ENCODE assay signal across 19 cellular contexts in genomic region chr19:19204181-19204580, GRCh38. TPM values are rescaled to one million over a fixed set of nuclear protein-coding genes. Genes with fewer than 3 reads are reported as not detected.
DNase-seq lines count a peak whose midpoint lies in the region; ATAC-seq, FAIRE-seq and TF ChIP-seq lines count a peak whose summit lies in the region.
"Had no signal": no experiment of that assay in that cellular context is flagged by ENCODE, and none has a peak within 500 bp of the region (broad histone marks: within the 10 kb centered on the region; RNA-seq: fewer than 3 reads in every experiment).

No MANE protein-coding gene starts in this region.

- no peak for ATAC-seq in HG02759 (IDR thresholded peaks at IDR 0.05; ENCODE audit: unreplicated experiment)

- H3K36me3 Mint-ChIP-seq in T-helper 1 cell treated with Interleukin-12 subunit alpha and Interleukin-12 subunit beta and Interleukin-4 antibody, amounts not matched to agents 30 μg/mL and 1 μg/mL, for 36 hours (ENCODE audit: low read depth): peaks cover 15% of the 10 kb centered on the region
- H3K36me3 Mint-ChIP-seq in astrocyte (ENCODE audit: low read depth, unreplicated experiment): peaks cover 13% of the 10 kb centered on the region
- peaks cover 8% of the 10 kb centered on the region for H3K36me3 Mint-ChIP-seq in nephron (ENCODE audit: low read depth)

- TF ChIP-seq CTCF in GM12873 (IDR thresholded peaks at IDR 0.05; ENCODE audit: insufficient read depth, low read depth, low read length, missing control alignments) (peak; percentile 13), astrocyte (IDR thresholded peaks at IDR 0.05; ENCODE audit: insufficient read depth, low read depth, low read length) (no peak), nephron (IDR thresholded peaks at IDR 0.05; ENCODE audit: unreplicated experiment in 3 of 3) (no peak)

- H3K27ac ChIP-seq in astrocyte (ENCODE audit: low read depth, low read length): no peak overlapping the region

- H3K9me3 ChIP-seq in astrocyte (ENCODE audit: insufficient read depth, low read depth, low read length): no peaks in the 10 kb centered on the region
- H3K9me3 ChIP-seq: A549, ovary had no signal

- no peak overlapping the region for H3K4me3 ChIP-seq in astrocyte (ENCODE audit: insufficient read depth, low read depth, low read length)

- no peaks in the 10 kb centered on the region for H3K36me3 ChIP-seq in astrocyte (ENCODE audit: insufficient read depth, low read length)
- H3K36me3 ChIP-seq: ovary had no signal

- no peak overlapping the region for H3K9ac ChIP-seq in astrocyte (ENCODE audit: low read length)

- H3K4me2 ChIP-seq in astrocyte (ENCODE audit: low read length): no peak overlapping the region

- H3K4me1 Mint-ChIP-seq in T-helper 1 cell treated with Interleukin-12 subunit alpha and Interleukin-12 subunit beta and Interleukin-4 antibody, amounts not matched to agents 30 μg/mL and 1 μg/mL, for 36 hours (ENCODE audit: low read depth): peaks cover 22% of the 10 kb centered on the region
- H3K4me1 Mint-ChIP-seq in astrocyte (ENCODE audit: low read depth, unreplicated experiment): no peaks in the 10 kb centered on the region
- peaks cover 13% of the 10 kb centered on the region for H3K4me1 Mint-ChIP-seq in nephron

- H2AFZ ChIP-seq in astrocyte (ENCODE audit: low read depth, low read length): no peak overlapping the region

- DNase-seq in T-helper 1 cell: no peak
- DNase-seq in astrocyte (ENCODE audit: low read depth): no peak
- DNase-seq in NCI-H1417 treated with DMSO at 0.1 percent for 48 hours (lab: John Stamatoyannopoulos, UW): no peak
- DNase-seq in OCI-M2 (lab: John Stamatoyannopoulos, UW; ENCODE audit: unreplicated experiment): no peak
- DNase-seq: activated effector memory CD4-positive, alpha-beta T cell treated with Interleukin-2 at 50 U/mL for 16 hours; central memory CD4-positive, alpha-beta T cell; DMS79; hypothalamus; NCI-H2029 treated with DMSO at 0.1 percent for 48 hours; NCI-H774; trophoblast cell had no signal

- H3K27ac Mint-ChIP-seq in T-helper 1 cell treated with Interleukin-12 subunit alpha and Interleukin-12 subunit beta and Interleukin-4 antibody, amounts not matched to agents 30 μg/mL and 1 μg/mL, for 36 hours: peak overlapping the region; percentile 49
- H3K27ac Mint-ChIP-seq in astrocyte (ENCODE audit: unreplicated experiment) (no peak overlapping the region), nephron (peak overlapping the region in 1 of 3 experiments; percentile 44)

- H3K4me1 ChIP-seq in astrocyte (ENCODE audit: insufficient read depth, low read length): peaks cover 8% of the 10 kb centered on the region

- peak overlapping the region; percentile 66 for H3K4me3 Mint-ChIP-seq in T-helper 1 cell treated with Interleukin-12 subunit alpha and Interleukin-12 subunit beta and Interleukin-4 antibody, amounts not matched to agents 30 μg/mL and 1 μg/mL, for 36 hours
- H3K4me3 Mint-ChIP-seq in astrocyte (ENCODE audit: unreplicated experiment): peak overlapping the region; percentile 90
- H3K4me3 Mint-ChIP-seq in nephron: peak overlapping the region; percentile 75 to 90 (median 81)

- H3K79me2 ChIP-seq in astrocyte (ENCODE audit: insufficient read depth, low read length): peaks cover 6% of the 10 kb centered on the region

- no peaks in the 10 kb centered on the region for H3K27me3 Mint-ChIP-seq in T-helper 1 cell treated with Interleukin-12 subunit alpha and Interleukin-12 subunit beta and Interleukin-4 antibody, amounts not matched to agents 30 μg/mL and 1 μg/mL, for 36 hours (ENCODE audit: low read depth)
- H3K27me3 Mint-ChIP-seq in astrocyte (ENCODE audit: low read depth, unreplicated experiment): peaks cover 20% of the 10 kb centered on the region
- peaks cover 35% of the 10 kb centered on the region for H3K27me3 Mint-ChIP-seq in nephron (ENCODE audit: low read depth)

- FAIRE-seq in astrocyte (lab: Jason Lieb, UNC): no peak
- FAIRE-seq: A549, GM12878 had no signal

- H3K9me3 Mint-ChIP-seq in T-helper 1 cell treated with Interleukin-12 subunit alpha and Interleukin-12 subunit beta and Interleukin-4 antibody, amounts not matched to agents 30 μg/mL and 1 μg/mL, for 36 hours: peaks cover 13% of the 10 kb centered on the region
- H3K9me3 Mint-ChIP-seq in astrocyte (ENCODE audit: unreplicated experiment) (peaks cover 6% of the 10 kb centered on the region), nephron (no peaks in the 10 kb centered on the region)

- H4K20me1 ChIP-seq in astrocyte (ENCODE audit: insufficient read depth, low read length): peaks cover 5% of the 10 kb centered on the region

- peaks cover 4% of the 10 kb centered on the region for H3K27me3 ChIP-seq in astrocyte (ENCODE audit: insufficient read depth, low read length)
- H3K27me3 ChIP-seq: ovary had no signal

RNA-seq across cellular contexts. Expression of gene NR2C2AP, which starts 1.0 kb away (rescaled TPM):
- 4.3 and 5.1 TPM in 2 replicates for total RNA-seq in astrocyte

RNA-seq across cellular contexts. Expression of gene NCAN, which starts 7.6 kb away (rescaled TPM):
- total RNA-seq in astrocyte: 0.14 TPM in 1 of 2 replicates, not detected in the other
- total RNA-seq: lower leg skin, ovary had no signal

RNA-seq across cellular contexts. Expression of gene RFXANK, which starts 12.1 kb away (rescaled TPM):
- total RNA-seq in astrocyte: 91.1 and 92.5 TPM in 2 replicates

RNA-seq across cellular contexts. Expression of gene BORCS8, which starts 12.2 kb away (rescaled TPM):
- 29.5 and 33.5 TPM in 2 replicates for total RNA-seq in astrocyte

RNA-seq across cellular contexts. Expression of gene MEF2B, which starts 34.1 kb away (rescaled TPM):
- total RNA-seq in astrocyte: 0.58 and 1.7 TPM in 2 replicates
